ENCODE assay signal across 10 cellular contexts in genomic region chr11:2825886-2826678, GRCh38. TPM values are rescaled to one million over a fixed set of nuclear protein-coding genes. Genes with fewer than 3 reads are reported as not detected.
A peak's percentile ranks its signal among the peaks of the same experiment; 100 is the strongest.
DNase-seq lines count a peak whose midpoint lies in the region; ATAC-seq and TF ChIP-seq lines count a peak whose summit lies in the region.
"Had no signal": no experiment of that assay in that cellular context is flagged by ENCODE, and none has a peak within 500 bp of the region (broad histone marks: within the 10 kb centered on the region; RNA-seq: fewer than 3 reads in every experiment).

No MANE protein-coding gene starts in this region.

- intact Hi-C loops in dorsolateral prefrontal cortex (cut with DNase I), result no loop called here
- intact Hi-C loops in CD4-positive, alpha-beta T cell (cut with DNase I, micrococcal nuclease), result no loop called here

- H3K27ac ChIP-seq in dorsolateral prefrontal cortex, result peak overlapping the region in 32 of 59 donors; percentile 2 to 78 (median 55)
- H3K27ac ChIP-seq in CD4-positive, alpha-beta T cell (ENCODE audit: low read depth, low read length), result no peak overlapping the region
- H3K27ac ChIP-seq: C4-2B had no signal

- no peak overlapping the region for H3K27ac Mint-ChIP-seq in stimulated activated memory B cell treated with anti-CD40 and anti-IgM and Interleukin-4, amounts not matched to agents 10 μg/mL and 1 μg/mL and 100 μg/mL, for 72 hours
- H3K27ac Mint-ChIP-seq in CD4-positive, alpha-beta T cell, result no peak overlapping the region
- H3K27ac Mint-ChIP-seq: T-helper 1 cell treated with Interleukin-12 subunit alpha and Interleukin-12 subunit beta and Interleukin-4 antibody, amounts not matched to agents 30 μg/mL and 1 μg/mL, for 36 hours had no signal

- H3K4me3 Mint-ChIP-seq in stimulated activated memory B cell treated with anti-CD40 and anti-IgM and Interleukin-4, amounts not matched to agents 10 μg/mL and 1 μg/mL and 100 μg/mL, for 72 hours, result no peak overlapping the region
- no peak overlapping the region for H3K4me3 Mint-ChIP-seq in CD4-positive, alpha-beta T cell
- H3K4me3 Mint-ChIP-seq: T-helper 1 cell treated with Interleukin-12 subunit alpha and Interleukin-12 subunit beta and Interleukin-4 antibody, amounts not matched to agents 30 μg/mL and 1 μg/mL, for 36 hours had no signal

- H3K27me3 Mint-ChIP-seq in stimulated activated memory B cell treated with anti-CD40 and anti-IgM and Interleukin-4, amounts not matched to agents 10 μg/mL and 1 μg/mL and 100 μg/mL, for 72 hours, result no peaks in the 10 kb centered on the region
- H3K27me3 Mint-ChIP-seq in CD4-positive, alpha-beta T cell, result no peaks in the 10 kb centered on the region

- H3K4me1 Mint-ChIP-seq in stimulated activated memory B cell treated with anti-CD40 and anti-IgM and Interleukin-4, amounts not matched to agents 10 μg/mL and 1 μg/mL and 100 μg/mL, for 72 hours, result no peaks in the 10 kb centered on the region
- no peaks in the 10 kb centered on the region for H3K4me1 Mint-ChIP-seq in CD4-positive, alpha-beta T cell (ENCODE audit: low read depth)

- peak overlapping the region in 2 of 59 donors; percentile 3 to 8 for H3K4me3 ChIP-seq in dorsolateral prefrontal cortex

- peaks cover 0 to 9% (median 0%) of the 10 kb centered on the region in 45 donors for H3K27me3 ChIP-seq in dorsolateral prefrontal cortex
- no peaks in the 10 kb centered on the region for H3K27me3 ChIP-seq in CD4-positive, alpha-beta T cell (ENCODE audit: control insufficient read depth, insufficient read depth, low read length)

- H3K9me3 ChIP-seq in CD4-positive, alpha-beta T cell (ENCODE audit: control insufficient read depth, low read length), result peaks cover 12% of the 10 kb centered on the region

- no peak for ATAC-seq in stimulated activated memory B cell treated with anti-CD40 and anti-IgM and Interleukin-4, amounts not matched to agents 10 μg/mL and 1 μg/mL and 100 μg/mL, for 72 hours
- no peak for ATAC-seq in HG02938 (IDR thresholded peaks at IDR 0.05; ENCODE audit: unreplicated experiment)
- no peak for ATAC-seq in CD4-positive, alpha-beta T cell (ENCODE audit: poor library complexity)

- peaks cover 67% of the 10 kb centered on the region for H3K36me3 Mint-ChIP-seq in stimulated activated memory B cell treated with anti-CD40 and anti-IgM and Interleukin-4, amounts not matched to agents 10 μg/mL and 1 μg/mL and 100 μg/mL, for 72 hours
- H3K36me3 Mint-ChIP-seq in CD4-positive, alpha-beta T cell (ENCODE audit: low read depth), result peaks cover 73% of the 10 kb centered on the region

- no peak for TF ChIP-seq CTCF in dorsolateral prefrontal cortex (IDR thresholded peaks at IDR 0.05 in 54 of 56, conservative IDR thresholded peaks at IDR 0.05 in 2 of 56; ENCODE audit: low read depth in 1 of 56, partially characterized antibody in 56 of 56)
- no peak for TF ChIP-seq CTCF in CD4-positive, alpha-beta T cell (IDR thresholded peaks at IDR 0.05)

- H3K9me3 Mint-ChIP-seq in stimulated activated memory B cell treated with anti-CD40 and anti-IgM and Interleukin-4, amounts not matched to agents 10 μg/mL and 1 μg/mL and 100 μg/mL, for 72 hours, result peaks cover 33% of the 10 kb centered on the region
- peaks cover 12% of the 10 kb centered on the region for H3K9me3 Mint-ChIP-seq in CD4-positive, alpha-beta T cell

- DNase-seq in A172 (ENCODE audit: low spot score) (peak; percentile 95), NCI-H226 (peak; percentile 94), dorsolateral prefrontal cortex (peak in 1 of 10 donors; percentile 16), midbrain (lab: John Stamatoyannopoulos, UW) (peak; percentile 29), ureter (ENCODE audit: low spot score) (peak; percentile 87)
- no peak for DNase-seq in CD4-positive, alpha-beta T cell

- POLR2A ChIA-PET in CD4-positive, alpha-beta T cell (lab: Charles Lee), result no interaction called here

- CTCF ChIA-PET in CD4-positive, alpha-beta T cell (lab: Charles Lee), result no interaction called here

RNA-seq across cellular contexts. Expression of gene CDKN1C, which starts 59.5 kb away (rescaled TPM):
- total RNA-seq in A172 (2014; rRNA removed; shearing (Covaris generic)), result 32.5 and 40.5 TPM in 2 replicates
- total RNA-seq in dorsolateral prefrontal cortex, result 100 to 1,000 TPM in 8 of 120 experiments, 10 to 100 TPM in 112; 11.0 to 191 (median 44.8) TPM
- 21.5 TPM for total RNA-seq in ureter
- total RNA-seq in CD4-positive, alpha-beta T cell, result 1 to 10 TPM; 1.9 to 2.5 TPM

Comparison
In these comparisons a context has a peak if more than half of its experiments do, and no peak if none do; other contexts are left out.
1. DNase-seq: peak in A172 (single experiment), NCI-H226 (single experiment), midbrain (single experiment) and ureter (single experiment); none in CD4-positive, alpha-beta T cell (0 of 10).